In genomic region chr2:36360834-36361233, GRCh38 we compare ENCODE assay signal across 1 cellular context.
A peak's percentile ranks its signal among the peaks of the same experiment; 100 is the strongest.
TF ChIP-seq lines count a peak whose summit lies in the region.

No MANE protein-coding gene starts in this region.

TF ChIP-seq in HepG2, 621 proteins besides CTCF, POLR2A, EP300 and RAD21 (continued from another document and continues in another):
- no peak for TF ChIP-seq GLMP (CRISPR knock-in tag; IDR thresholded peaks at IDR 0.05; ENCODE audit: borderline replicate concordance)
- TF ChIP-seq ZNF138 (CRISPR knock-in tag; IDR thresholded peaks at IDR 0.05; ENCODE audit: low read depth): no peak
- TF ChIP-seq FOSL2 (CRISPR knock-in tag; IDR thresholded peaks at IDR 0.05): no peak
- TF ChIP-seq, protein P1, sequence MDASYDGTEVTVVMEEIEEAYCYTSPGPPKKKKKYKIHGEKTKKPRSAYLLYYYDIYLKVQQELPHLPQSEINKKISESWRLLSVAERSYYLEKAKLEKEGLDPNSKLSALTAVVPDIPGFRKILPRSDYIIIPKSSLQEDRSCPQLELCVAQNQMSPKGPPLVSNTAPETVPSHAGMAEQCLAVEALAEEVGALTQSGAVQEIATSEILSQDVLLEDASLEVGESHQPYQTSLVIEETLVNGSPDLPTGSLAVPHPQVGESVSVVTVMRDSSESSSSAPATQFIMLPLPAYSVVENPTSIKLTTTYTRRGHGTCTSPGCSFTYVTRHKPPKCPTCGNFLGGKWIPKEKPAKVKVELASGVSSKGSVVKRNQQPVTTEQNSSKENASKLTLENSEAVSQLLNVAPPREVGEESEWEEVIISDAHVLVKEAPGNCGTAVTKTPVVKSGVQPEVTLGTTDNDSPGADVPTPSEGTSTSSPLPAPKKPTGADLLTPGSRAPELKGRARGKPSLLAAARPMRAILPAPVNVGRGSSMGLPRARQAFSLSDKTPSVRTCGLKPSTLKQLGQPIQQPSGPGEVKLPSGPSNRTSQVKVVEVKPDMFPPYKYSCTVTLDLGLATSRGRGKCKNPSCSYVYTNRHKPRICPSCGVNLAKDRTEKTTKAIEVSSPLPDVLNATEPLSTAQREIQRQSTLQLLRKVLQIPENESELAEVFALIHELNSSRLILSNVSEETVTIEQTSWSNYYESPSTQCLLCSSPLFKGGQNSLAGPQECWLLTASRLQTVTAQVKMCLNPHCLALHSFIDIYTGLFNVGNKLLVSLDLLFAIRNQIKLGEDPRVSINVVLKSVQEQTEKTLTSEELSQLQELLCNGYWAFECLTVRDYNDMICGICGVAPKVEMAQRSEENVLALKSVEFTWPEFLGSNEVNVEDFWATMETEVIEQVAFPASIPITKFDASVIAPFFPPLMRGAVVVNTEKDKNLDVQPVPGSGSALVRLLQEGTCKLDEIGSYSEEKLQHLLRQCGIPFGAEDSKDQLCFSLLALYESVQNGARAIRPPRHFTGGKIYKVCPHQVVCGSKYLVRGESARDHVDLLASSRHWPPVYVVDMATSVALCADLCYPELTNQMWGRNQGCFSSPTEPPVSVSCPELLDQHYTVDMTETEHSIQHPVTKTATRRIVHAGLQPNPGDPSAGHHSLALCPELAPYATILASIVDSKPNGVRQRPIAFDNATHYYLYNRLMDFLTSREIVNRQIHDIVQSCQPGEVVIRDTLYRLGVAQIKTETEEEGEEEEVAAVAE (CRISPR knock-in tag; IDR thresholded peaks at IDR 0.05; ENCODE audit: borderline replicate concordance): no peak
- TF ChIP-seq ZBTB8A (CRISPR knock-in tag; IDR thresholded peaks at IDR 0.05; ENCODE audit: borderline replicate concordance, low read depth): no peak
- TF ChIP-seq CEBPZ (IDR thresholded peaks at IDR 0.05; ENCODE audit: low read length): no peak
- TF ChIP-seq MTA1 (CRISPR knock-in tag; IDR thresholded peaks at IDR 0.05; ENCODE audit: borderline replicate concordance): no peak
- no peak for TF ChIP-seq ZNF569 (CRISPR knock-in tag; IDR thresholded peaks at IDR 0.05; ENCODE audit: borderline replicate concordance)
- no peak for TF ChIP-seq KDM5B (CRISPR knock-in tag; IDR thresholded peaks at IDR 0.05; ENCODE audit: borderline replicate concordance)
- TF ChIP-seq IRF2 (CRISPR knock-in tag; IDR thresholded peaks at IDR 0.05): no peak
- no peak for TF ChIP-seq ATAD3A (CRISPR knock-in tag; IDR thresholded peaks at IDR 0.05)
- TF ChIP-seq GTF2F1 (IDR thresholded peaks at IDR 0.05; ENCODE audit: low read length): no peak
- TF ChIP-seq FOXA1 (IDR thresholded peaks at IDR 0.05): peak; percentile 83
- TF ChIP-seq FOXA1 (CRISPR knock-in tag; IDR thresholded peaks at IDR 0.05): peak; percentile 81
- no peak for TF ChIP-seq ZNF547 (CRISPR knock-in tag; IDR thresholded peaks at IDR 0.05)
- TF ChIP-seq ZNF24 (IDR thresholded peaks at IDR 0.05): no peak
- TF ChIP-seq HBP1 (CRISPR knock-in tag; IDR thresholded peaks at IDR 0.05; ENCODE audit: low read depth): no peak
- TF ChIP-seq, protein P2, sequence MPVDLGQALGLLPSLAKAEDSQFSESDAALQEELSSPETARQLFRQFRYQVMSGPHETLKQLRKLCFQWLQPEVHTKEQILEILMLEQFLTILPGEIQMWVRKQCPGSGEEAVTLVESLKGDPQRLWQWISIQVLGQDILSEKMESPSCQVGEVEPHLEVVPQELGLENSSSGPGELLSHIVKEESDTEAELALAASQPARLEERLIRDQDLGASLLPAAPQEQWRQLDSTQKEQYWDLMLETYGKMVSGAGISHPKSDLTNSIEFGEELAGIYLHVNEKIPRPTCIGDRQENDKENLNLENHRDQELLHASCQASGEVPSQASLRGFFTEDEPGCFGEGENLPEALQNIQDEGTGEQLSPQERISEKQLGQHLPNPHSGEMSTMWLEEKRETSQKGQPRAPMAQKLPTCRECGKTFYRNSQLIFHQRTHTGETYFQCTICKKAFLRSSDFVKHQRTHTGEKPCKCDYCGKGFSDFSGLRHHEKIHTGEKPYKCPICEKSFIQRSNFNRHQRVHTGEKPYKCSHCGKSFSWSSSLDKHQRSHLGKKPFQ (CRISPR knock-in tag; IDR thresholded peaks at IDR 0.05; ENCODE audit: insufficient replicate concordance): no peak
- TF ChIP-seq MIER3 (CRISPR knock-in tag; IDR thresholded peaks at IDR 0.05; ENCODE audit: borderline replicate concordance): no peak
- TF ChIP-seq MEF2D (CRISPR knock-in tag; IDR thresholded peaks at IDR 0.05): no peak
- no peak for TF ChIP-seq CC2D1A (CRISPR knock-in tag; IDR thresholded peaks at IDR 0.05)
- no peak for TF ChIP-seq TAF1 (CRISPR knock-in tag; IDR thresholded peaks at IDR 0.05)
- no peak for TF ChIP-seq NFYC (CRISPR knock-in tag; IDR thresholded peaks at IDR 0.05)
- TF ChIP-seq, protein P3, sequence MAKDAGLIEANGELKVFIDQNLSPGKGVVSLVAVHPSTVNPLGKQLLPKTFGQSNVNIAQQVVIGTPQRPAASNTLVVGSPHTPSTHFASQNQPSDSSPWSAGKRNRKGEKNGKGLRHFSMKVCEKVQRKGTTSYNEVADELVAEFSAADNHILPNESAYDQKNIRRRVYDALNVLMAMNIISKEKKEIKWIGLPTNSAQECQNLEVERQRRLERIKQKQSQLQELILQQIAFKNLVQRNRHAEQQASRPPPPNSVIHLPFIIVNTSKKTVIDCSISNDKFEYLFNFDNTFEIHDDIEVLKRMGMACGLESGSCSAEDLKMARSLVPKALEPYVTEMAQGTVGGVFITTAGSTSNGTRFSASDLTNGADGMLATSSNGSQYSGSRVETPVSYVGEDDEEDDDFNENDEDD (CRISPR knock-in tag; IDR thresholded peaks at IDR 0.05; ENCODE audit: borderline replicate concordance): no peak
- TF ChIP-seq ZGPAT (CRISPR knock-in tag; IDR thresholded peaks at IDR 0.05): peak; percentile 46; the same call in 1 of the 2 replicates
- TF ChIP-seq ZNF3 (CRISPR knock-in tag; IDR thresholded peaks at IDR 0.05): no peak
- no peak for TF ChIP-seq ZFP90 (CRISPR knock-in tag; IDR thresholded peaks at IDR 0.05; ENCODE audit: borderline replicate concordance)
- TF ChIP-seq ATRX (CRISPR knock-in tag; IDR thresholded peaks at IDR 0.05; ENCODE audit: borderline replicate concordance): no peak
- TF ChIP-seq KLF15 (CRISPR knock-in tag; IDR thresholded peaks at IDR 0.05; ENCODE audit: borderline replicate concordance): no peak
- TF ChIP-seq GATAD2A (CRISPR knock-in tag; IDR thresholded peaks at IDR 0.05): peak; percentile 57
- TF ChIP-seq SAP130 (CRISPR knock-in tag; IDR thresholded peaks at IDR 0.05; ENCODE audit: low read depth): peak; percentile 64
- TF ChIP-seq, protein P4, sequence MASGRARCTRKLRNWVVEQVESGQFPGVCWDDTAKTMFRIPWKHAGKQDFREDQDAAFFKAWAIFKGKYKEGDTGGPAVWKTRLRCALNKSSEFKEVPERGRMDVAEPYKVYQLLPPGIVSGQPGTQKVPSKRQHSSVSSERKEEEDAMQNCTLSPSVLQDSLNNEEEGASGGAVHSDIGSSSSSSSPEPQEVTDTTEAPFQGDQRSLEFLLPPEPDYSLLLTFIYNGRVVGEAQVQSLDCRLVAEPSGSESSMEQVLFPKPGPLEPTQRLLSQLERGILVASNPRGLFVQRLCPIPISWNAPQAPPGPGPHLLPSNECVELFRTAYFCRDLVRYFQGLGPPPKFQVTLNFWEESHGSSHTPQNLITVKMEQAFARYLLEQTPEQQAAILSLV (CRISPR knock-in tag; IDR thresholded peaks at IDR 0.05; ENCODE audit: borderline replicate concordance): no peak
- TF ChIP-seq NAIF1 (CRISPR knock-in tag; IDR thresholded peaks at IDR 0.05; ENCODE audit: borderline replicate concordance): no peak
- TF ChIP-seq PCBP1 (IDR thresholded peaks at IDR 0.05; ENCODE audit: borderline replicate concordance, low read depth, low read length): no peak
- TF ChIP-seq PPARG (CRISPR knock-in tag; conservative IDR thresholded peaks at IDR 0.05): peak; percentile 46; the same call in 1 of the 2 replicates
- TF ChIP-seq, protein P5, sequence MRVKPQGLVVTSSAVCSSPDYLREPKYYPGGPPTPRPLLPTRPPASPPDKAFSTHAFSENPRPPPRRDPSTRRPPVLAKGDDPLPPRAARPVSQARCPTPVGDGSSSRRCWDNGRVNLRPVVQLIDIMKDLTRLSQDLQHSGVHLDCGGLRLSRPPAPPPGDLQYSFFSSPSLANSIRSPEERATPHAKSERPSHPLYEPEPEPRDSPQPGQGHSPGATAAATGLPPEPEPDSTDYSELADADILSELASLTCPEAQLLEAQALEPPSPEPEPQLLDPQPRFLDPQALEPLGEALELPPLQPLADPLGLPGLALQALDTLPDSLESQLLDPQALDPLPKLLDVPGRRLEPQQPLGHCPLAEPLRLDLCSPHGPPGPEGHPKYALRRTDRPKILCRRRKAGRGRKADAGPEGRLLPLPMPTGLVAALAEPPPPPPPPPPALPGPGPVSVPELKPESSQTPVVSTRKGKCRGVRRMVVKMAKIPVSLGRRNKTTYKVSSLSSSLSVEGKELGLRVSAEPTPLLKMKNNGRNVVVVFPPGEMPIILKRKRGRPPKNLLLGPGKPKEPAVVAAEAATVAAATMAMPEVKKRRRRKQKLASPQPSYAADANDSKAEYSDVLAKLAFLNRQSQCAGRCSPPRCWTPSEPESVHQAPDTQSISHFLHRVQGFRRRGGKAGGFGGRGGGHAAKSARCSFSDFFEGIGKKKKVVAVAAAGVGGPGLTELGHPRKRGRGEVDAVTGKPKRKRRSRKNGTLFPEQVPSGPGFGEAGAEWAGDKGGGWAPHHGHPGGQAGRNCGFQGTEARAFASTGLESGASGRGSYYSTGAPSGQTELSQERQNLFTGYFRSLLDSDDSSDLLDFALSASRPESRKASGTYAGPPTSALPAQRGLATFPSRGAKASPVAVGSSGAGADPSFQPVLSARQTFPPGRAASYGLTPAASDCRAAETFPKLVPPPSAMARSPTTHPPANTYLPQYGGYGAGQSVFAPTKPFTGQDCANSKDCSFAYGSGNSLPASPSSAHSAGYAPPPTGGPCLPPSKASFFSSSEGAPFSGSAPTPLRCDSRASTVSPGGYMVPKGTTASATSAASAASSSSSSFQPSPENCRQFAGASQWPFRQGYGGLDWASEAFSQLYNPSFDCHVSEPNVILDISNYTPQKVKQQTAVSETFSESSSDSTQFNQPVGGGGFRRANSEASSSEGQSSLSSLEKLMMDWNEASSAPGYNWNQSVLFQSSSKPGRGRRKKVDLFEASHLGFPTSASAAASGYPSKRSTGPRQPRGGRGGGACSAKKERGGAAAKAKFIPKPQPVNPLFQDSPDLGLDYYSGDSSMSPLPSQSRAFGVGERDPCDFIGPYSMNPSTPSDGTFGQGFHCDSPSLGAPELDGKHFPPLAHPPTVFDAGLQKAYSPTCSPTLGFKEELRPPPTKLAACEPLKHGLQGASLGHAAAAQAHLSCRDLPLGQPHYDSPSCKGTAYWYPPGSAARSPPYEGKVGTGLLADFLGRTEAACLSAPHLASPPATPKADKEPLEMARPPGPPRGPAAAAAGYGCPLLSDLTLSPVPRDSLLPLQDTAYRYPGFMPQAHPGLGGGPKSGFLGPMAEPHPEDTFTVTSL (CRISPR knock-in tag; IDR thresholded peaks at IDR 0.05; ENCODE audit: borderline replicate concordance): peak; percentile 44; the same call in 1 of the 2 replicates
- no peak for TF ChIP-seq NFE2 (CRISPR knock-in tag; IDR thresholded peaks at IDR 0.05)
- no peak for TF ChIP-seq CBX1 (IDR thresholded peaks at IDR 0.05; ENCODE audit: low read depth)
- TF ChIP-seq SYNCRIP (IDR thresholded peaks at IDR 0.05; ENCODE audit: insufficient read depth, low read depth, low read length): no peak
- 0 out of 2 replicates have a peak, but pooled peaks have one; percentile 41 for TF ChIP-seq NFIC (IDR thresholded peaks at IDR 0.05; ENCODE audit: low read length)
- 0 out of 2 replicates have a peak, but pooled peaks have one; percentile 21 for TF ChIP-seq ATF1 (CRISPR knock-in tag; IDR thresholded peaks at IDR 0.05)
- TF ChIP-seq ZSCAN21 (CRISPR knock-in tag; IDR thresholded peaks at IDR 0.05; ENCODE audit: borderline replicate concordance): no peak
